10 cellular contexts compared by ENCODE assay signal in the genomic region with DNA sequence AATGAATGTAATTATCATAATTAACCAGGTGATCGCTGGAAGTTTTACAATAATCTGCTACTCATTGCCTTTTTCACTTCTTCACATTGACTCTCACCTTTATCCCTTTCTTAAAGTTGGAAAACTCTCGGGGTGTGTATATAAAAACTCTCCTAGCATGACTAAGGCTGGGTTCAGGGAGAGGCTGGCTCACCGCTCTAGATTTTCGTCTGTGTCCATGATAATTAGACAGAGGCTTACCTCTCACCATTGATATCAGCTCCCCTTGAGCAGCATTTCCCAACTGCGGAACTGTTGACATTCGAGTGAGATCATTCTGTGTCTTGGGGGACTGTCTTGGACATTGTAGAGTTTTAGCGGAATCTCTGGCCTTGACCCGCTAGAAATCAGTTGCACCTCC. TPM values are rescaled to one million over a fixed set of nuclear protein-coding genes. Genes with fewer than 3 reads are reported as not detected.
A peak's percentile ranks its signal among the peaks of the same experiment; 100 is the strongest.
DNase-seq lines count a peak whose midpoint lies in the region; ATAC-seq and TF ChIP-seq lines count a peak whose summit lies in the region.
"Had no signal": no experiment of that assay in that cellular context is flagged by ENCODE, and none has a peak within 500 bp of the region (broad histone marks: within the 10 kb centered on the region; RNA-seq: fewer than 3 reads in every experiment).

No MANE protein-coding gene starts in this region.

- no peak for TF ChIP-seq POLR2A in gastroesophageal sphincter (IDR thresholded peaks at IDR 0.05)

- H3K27me3 ChIP-seq in gastroesophageal sphincter, result no peaks in the 10 kb centered on the region
- H3K27me3 ChIP-seq: foreskin keratinocyte had no signal

- no peak for TF ChIP-seq EP300 in gastroesophageal sphincter (IDR thresholded peaks at IDR 0.05)

- no peaks in the 10 kb centered on the region for H3K9me3 ChIP-seq in gastroesophageal sphincter

- TF ChIP-seq CTCF in C4-2B (conservative IDR thresholded peaks at IDR 0.05), result no peak
- no peak for TF ChIP-seq CTCF in gastroesophageal sphincter (IDR thresholded peaks at IDR 0.05)

- H3K4me3 ChIP-seq in gastroesophageal sphincter (no peak overlapping the region), skin epidermis (no peak overlapping the region)

- no peaks in the 10 kb centered on the region for H3K36me3 ChIP-seq in gastroesophageal sphincter

- H3K27ac ChIP-seq in C4-2B, result peak overlapping the region; percentile 45
- peak overlapping the region; percentile 98 for H3K27ac ChIP-seq in angular gyrus (ENCODE audit: low read depth, low read length)
- peak overlapping the region; percentile 10 to 98 (median 90) for H3K27ac ChIP-seq in gastroesophageal sphincter
- peak overlapping the region in 15 of 21 experiments; percentile 3 to 97 (median 48) for H3K27ac ChIP-seq in skin epidermis
- H3K27ac ChIP-seq: foreskin keratinocyte had no signal

- DNase-seq in NCI-H82 (lab: John Stamatoyannopoulos, UW) (no peak), DMS 273 treated with DMSO at 0.1 percent for 48 hours (lab: John Stamatoyannopoulos, UW) (no peak)
- DNase-seq in activated T-cell treated with anti-CD3 and anti-CD28 coated beads, Interleukin-2, amount 50 U/mL, for 1 hour, result no peak
- DNase-seq: foreskin keratinocyte, NCI-H2227 treated with DMSO at 0.1 percent for 48 hours had no signal

- peaks cover 40 to 100% (median 86%) of the 10 kb centered on the region in 3 donors for H3K4me1 ChIP-seq in gastroesophageal sphincter

- WGBS in gastroesophageal sphincter (ENCODE audit: low coverage in 1 of 2), 2 donors, result 58 to 67% methylated on average over 8 of the region's 8 CpGs

- ATAC-seq in gastroesophageal sphincter, result peak; percentile 10
- no peak for ATAC-seq in HG03045 (IDR thresholded peaks at IDR 0.05; ENCODE audit: unreplicated experiment)

RNA-seq across cellular contexts. Expression of a gene that starts 39.4 kb away (rescaled TPM):
- 100 to 1,000 TPM in 1 of 4 donors, 10 to 100 TPM in 3; 44.7 to 145 (median 72.4) TPM for total RNA-seq in gastroesophageal sphincter

Comparison
In these comparisons a context has a peak if more than half of its experiments do, and no peak if none do; other contexts are left out.
1. H3K27ac ChIP-seq: peak in every context shown above with its lines; median percentile 98 in angular gyrus; 90 in gastroesophageal sphincter; 48 in skin epidermis; 45 in C4-2B.